ENCODE assay signal across 11 cellular contexts in genomic region chr11:9739108-9739507, GRCh38.
A peak's percentile ranks its signal among the peaks of the same experiment; 100 is the strongest.
DNase-seq lines count a peak whose midpoint lies in the region; ATAC-seq and TF ChIP-seq lines count a peak whose summit lies in the region.
"Had no signal": no experiment of that assay in that cellular context is flagged by ENCODE, and none has a peak within 500 bp of the region (broad histone marks: within the 10 kb centered on the region; RNA-seq: fewer than 3 reads in every experiment).

No MANE protein-coding gene starts in this region.

- H3K4me1 ChIP-seq in left ventricle myocardium inferior (peaks cover 23% of the 10 kb centered on the region), upper lobe of right lung (peaks cover 33% of the 10 kb centered on the region)

- peaks cover 27% of the 10 kb centered on the region for H3K4me1 Mint-ChIP-seq in activated T-helper 1 cell treated with anti-CD3 and anti-CD28 coated beads, Interleukin-12 subunit alpha, Interleukin-12 subunit beta, Interleukin-2, Interleukin-4 antibody, amounts not matched to agents 30 ng/mL and 10 ng/mL and 1 ng/mL, durations not matched to agents 14 hours and 24 hours and 36 hours (ENCODE audit: low read depth)
- H3K4me1 Mint-ChIP-seq: neural crest cell had no signal

- peak overlapping the region; percentile 25 for H3K27ac ChIP-seq in left ventricle myocardium inferior (replicated peaks)
- peak overlapping the region; percentile 14 for H3K27ac ChIP-seq in upper lobe of right lung
- H3K27ac ChIP-seq: foreskin keratinocyte had no signal

- H3K4me3 Mint-ChIP-seq in activated T-helper 1 cell treated with anti-CD3 and anti-CD28 coated beads, Interleukin-12 subunit alpha, Interleukin-12 subunit beta, Interleukin-2, Interleukin-4 antibody, amounts not matched to agents 30 ng/mL and 10 ng/mL and 1 ng/mL, durations not matched to agents 14 hours and 24 hours and 36 hours: peak overlapping the region; percentile 27
- H3K4me3 Mint-ChIP-seq: neural crest cell had no signal

- no peaks in the 10 kb centered on the region for H3K27me3 ChIP-seq in left ventricle myocardium inferior (ENCODE audit: low read depth)
- no peaks in the 10 kb centered on the region for H3K27me3 ChIP-seq in upper lobe of right lung
- H3K27me3 ChIP-seq: foreskin keratinocyte had no signal

- peaks cover 75% of the 10 kb centered on the region for H3K36me3 ChIP-seq in left ventricle myocardium inferior
- H3K36me3 ChIP-seq in upper lobe of right lung: peaks cover 67% of the 10 kb centered on the region

- H3K9me3 Mint-ChIP-seq in activated T-helper 1 cell treated with anti-CD3 and anti-CD28 coated beads, Interleukin-12 subunit alpha, Interleukin-12 subunit beta, Interleukin-2, Interleukin-4 antibody, amounts not matched to agents 30 ng/mL and 10 ng/mL and 1 ng/mL, durations not matched to agents 14 hours and 24 hours and 36 hours: peaks cover 20% of the 10 kb centered on the region

- ATAC-seq in Right ventricle myocardium superior (ENCODE audit: poor library complexity) (no peak), HG03095 (IDR thresholded peaks at IDR 0.05; ENCODE audit: unreplicated experiment) (peak; percentile 78), upper lobe of right lung (peak; percentile 23), HG02642 (IDR thresholded peaks at IDR 0.05; ENCODE audit: poor library complexity, unreplicated experiment) (no peak)
- ATAC-seq: foreskin keratinocyte had no signal

- H3K27ac Mint-ChIP-seq in activated T-helper 1 cell treated with anti-CD3 and anti-CD28 coated beads, Interleukin-12 subunit alpha, Interleukin-12 subunit beta, Interleukin-2, Interleukin-4 antibody, amounts not matched to agents 30 ng/mL and 10 ng/mL and 1 ng/mL, durations not matched to agents 14 hours and 24 hours and 36 hours: peak overlapping the region; percentile 66

- no peaks in the 10 kb centered on the region for H3K27me3 Mint-ChIP-seq in activated T-helper 1 cell treated with anti-CD3 and anti-CD28 coated beads, Interleukin-12 subunit alpha, Interleukin-12 subunit beta, Interleukin-2, Interleukin-4 antibody, amounts not matched to agents 30 ng/mL and 10 ng/mL and 1 ng/mL, durations not matched to agents 14 hours and 24 hours and 36 hours (ENCODE audit: insufficient read depth)

- peaks cover 40% of the 10 kb centered on the region for H3K36me3 Mint-ChIP-seq in activated T-helper 1 cell treated with anti-CD3 and anti-CD28 coated beads, Interleukin-12 subunit alpha, Interleukin-12 subunit beta, Interleukin-2, Interleukin-4 antibody, amounts not matched to agents 30 ng/mL and 10 ng/mL and 1 ng/mL, durations not matched to agents 14 hours and 24 hours and 36 hours (ENCODE audit: low read depth)

- in situ Hi-C loops in G401 (cut with HindIII; ENCODE audit: low sequenced_read_pairs): no loop called here

- no peak overlapping the region for H3K4me3 ChIP-seq in left ventricle myocardium inferior
- H3K4me3 ChIP-seq in upper lobe of right lung: no peak overlapping the region

- TF ChIP-seq CTCF in left ventricle myocardium inferior (IDR thresholded peaks at IDR 0.05; ENCODE audit: borderline replicate concordance) (no peak), upper lobe of right lung (IDR thresholded peaks at IDR 0.05) (no peak)

- intact Hi-C loops in left ventricle myocardium inferior (cut with micrococcal nuclease) (no loop called here), Right ventricle myocardium superior (cut with DNase I) (no loop called here), upper lobe of right lung (cut with DNase I) (no loop called here)
- intact Hi-C loops in activated T-helper 1 cell treated with anti-CD3 and anti-CD28 coated beads, Interleukin-12 subunit alpha, Interleukin-12 subunit beta, Interleukin-2, Interleukin-4 antibody, amounts not matched to agents 30 ng/mL and 10 ng/mL and 1 ng/mL, durations not matched to agents 14 hours and 24 hours and 36 hours (cut with micrococcal nuclease): no loop called here

- no peak for DNase-seq in left ventricle myocardium inferior
- no peak for DNase-seq in Right ventricle myocardium superior
- DNase-seq in activated T-helper 1 cell treated with anti-CD3 and anti-CD28 coated beads, Interleukin-12 subunit alpha, Interleukin-12 subunit beta, Interleukin-2, Interleukin-4 antibody, amounts not matched to agents 30 ng/mL and 10 ng/mL and 1 ng/mL, durations not matched to agents 14 hours and 24 hours and 36 hours (ENCODE audit: low spot score): no peak
- no peak for DNase-seq in upper lobe of right lung
- DNase-seq in G401 (ENCODE audit: low spot score): no peak
- DNase-seq in NCI-H1092 (lab: John Stamatoyannopoulos, UW): no peak
- DNase-seq: amniotic stem cell, foreskin keratinocyte had no signal

- peaks cover 13% of the 10 kb centered on the region for H3K9me3 ChIP-seq in left ventricle myocardium inferior (replicated peaks)
- H3K9me3 ChIP-seq in upper lobe of right lung: no peaks in the 10 kb centered on the region

Comparison
In these comparisons a context has a peak if more than half of its experiments do, and no peak if none do; other contexts are left out.
1. ATAC-seq: peak in HG03095 (single experiment) and upper lobe of right lung (single experiment); none in Right ventricle myocardium superior (single experiment) and HG02642 (single experiment).